ENCODE assay signal across 25 cellular contexts in genomic region chr10:124865676-124866075, GRCh38.
"Had no signal": no experiment of that assay in that cellular context is flagged by ENCODE, and none has a peak within 500 bp of the region (broad histone marks: within the 10 kb centered on the region; RNA-seq: fewer than 3 reads in every experiment).

No MANE protein-coding gene starts in this region.

- H3K27me3 ChIP-seq: heart right ventricle, left lung, ovary, tibial nerve, vagina had no signal

- H3K4me3 ChIP-seq: heart right ventricle, left lung, lung, ovary, prostate gland, smooth muscle cell, tibial nerve, vagina had no signal

- H3K36me3 Mint-ChIP-seq: mesothelial cell of epicardium; naive B cell; natural killer cell; stimulated activated memory B cell treated with anti-CD40 and anti-IgM and Interleukin-4, amounts not matched to agents 10 μg/mL and 1 μg/mL and 100 μg/mL, for 72 hours; type B pancreatic cell had no signal

- H3K27ac Mint-ChIP-seq: mesothelial cell of epicardium; naive B cell; natural killer cell; stimulated activated memory B cell treated with anti-CD40 and anti-IgM and Interleukin-4, amounts not matched to agents 10 μg/mL and 1 μg/mL and 100 μg/mL, for 72 hours; stimulated activated naive CD8-positive, alpha-beta T cell treated with anti-CD3 and anti-CD28 coated beads, Interleukin-15, amount 100 ng/mL, for 72 hours; type B pancreatic cell had no signal

- H3K4me1 Mint-ChIP-seq: natural killer cell; stimulated activated memory B cell treated with anti-CD40 and anti-IgM and Interleukin-4, amounts not matched to agents 10 μg/mL and 1 μg/mL and 100 μg/mL, for 72 hours; stimulated activated naive CD8-positive, alpha-beta T cell treated with anti-CD3 and anti-CD28 coated beads, Interleukin-15, amount 100 ng/mL, for 72 hours had no signal

- H3K27ac ChIP-seq: left lung, ovary, prostate gland, tibial nerve, vagina had no signal

- H3K4me1 ChIP-seq: left lung, prostate gland, tibial nerve, vagina had no signal

- DNase-seq: heart right ventricle; hippocampal formation; kidney glomerular epithelial cell; left cardiac atrium; left lung; naive B cell; natural killer cell; ovary; retina; right cardiac atrium; stimulated activated CD4-positive, alpha-beta T cell treated with anti-CD3 and anti-CD28 coated beads, Interleukin-1b, Interleukin-23, amount 100 ng/mL, for 48 hours; stimulated activated CD4-positive, alpha-beta T cell treated with anti-CD3 and anti-CD28 coated beads, Interleukin-2, amount 100 ng/mL, for 48 hours; stimulated activated CD4-positive, alpha-beta T cell treated with anti-CD3 and anti-CD28 coated beads, Interleukin-4, amount 100 ng/mL, for 4 hours; stimulated activated CD8-positive, alpha-beta memory T cell treated with anti-CD3 and anti-CD28 coated beads, Interleukin-4, amount 100 ng/mL, for 48 hours; stimulated activated naive CD4-positive, alpha-beta T cell treated with Interleukin-2 at 50 U/mL for 16 hours; stimulated activated naive CD8-positive, alpha-beta T cell treated with anti-CD3 and anti-CD28 coated beads, Interleukin-15, amount 100 ng/mL, for 72 hours; substantia nigra had no signal

- H3K27me3 Mint-ChIP-seq: type B pancreatic cell had no signal

- H3K4me3 Mint-ChIP-seq: mesothelial cell of epicardium; naive B cell; natural killer cell; stimulated activated memory B cell treated with anti-CD40 and anti-IgM and Interleukin-4, amounts not matched to agents 10 μg/mL and 1 μg/mL and 100 μg/mL, for 72 hours; stimulated activated naive CD8-positive, alpha-beta T cell treated with anti-CD3 and anti-CD28 coated beads, Interleukin-15, amount 100 ng/mL, for 72 hours; type B pancreatic cell had no signal

- H3K9me3 ChIP-seq: heart right ventricle, left lung, ovary, prostate gland, tibial nerve, vagina had no signal

- ATAC-seq: natural killer cell; right cardiac atrium; stimulated activated memory B cell treated with anti-CD40 and anti-IgM and Interleukin-4, amounts not matched to agents 10 μg/mL and 1 μg/mL and 100 μg/mL, for 72 hours; stimulated activated naive CD8-positive, alpha-beta T cell treated with anti-CD3 and anti-CD28 coated beads, Interleukin-15, amount 100 ng/mL, for 72 hours had no signal

- H3K9me3 Mint-ChIP-seq: natural killer cell; stimulated activated naive CD8-positive, alpha-beta T cell treated with anti-CD3 and anti-CD28 coated beads, Interleukin-15, amount 100 ng/mL, for 72 hours had no signal

- H3K36me3 ChIP-seq: heart right ventricle, left lung, ovary, prostate gland, tibial nerve, vagina had no signal
